ENCODE assay signal across 8 cellular contexts in genomic region chr4:153438916-153439756, GRCh38. TPM values are rescaled to one million over a fixed set of nuclear protein-coding genes. Genes with fewer than 3 reads are reported as not detected.
DNase-seq lines count a peak whose midpoint lies in the region; ATAC-seq and TF ChIP-seq lines count a peak whose summit lies in the region.

No MANE protein-coding gene starts in this region.

- no peaks in the 10 kb centered on the region for H3K27me3 ChIP-seq in heart right ventricle
- H3K27me3 ChIP-seq in uterus, result no peaks in the 10 kb centered on the region

- peak; percentile 76 for ATAC-seq in GM21825 (IDR thresholded peaks at IDR 0.05; ENCODE audit: unreplicated experiment)
- peak in 7 of 8 donors; percentile 40 to 89 (median 70) for ATAC-seq in heart right ventricle

- peaks cover 0 to 16% (median 0%) of the 10 kb centered on the region in 9 donors for H3K4me1 ChIP-seq in heart right ventricle
- no peaks in the 10 kb centered on the region for H3K4me1 ChIP-seq in uterus

- TF ChIP-seq POLR2A in uterus (IDR thresholded peaks at IDR 0.05), result no peak

- H3K9ac ChIP-seq in SK-N-MC (ENCODE audit: insufficient read length), result no peak overlapping the region

- TF ChIP-seq CTCF in GM13977 (IDR thresholded peaks at IDR 0.05; ENCODE audit: extremely low read depth, insufficient read depth, missing control alignments) (peak; percentile 5), heart right ventricle (IDR thresholded peaks at IDR 0.05) (no peak), uterus (IDR thresholded peaks at IDR 0.05) (no peak)

- H3K4me3 ChIP-seq in SK-N-MC (no peak overlapping the region), heart right ventricle (peak overlapping the region in 7 of 10 donors; percentile 7 to 34 (median 16)), uterus (no peak overlapping the region)

- in situ Hi-C loops in GM13977 (cut with MboI; ENCODE audit: low pct_unique_long_range_greater_than_20kb, low sequenced_read_pairs, unreplicated experiment), result no loop called here

- DNase-seq in GM13977 (ENCODE audit: low spot score) (peak; percentile 45), SK-N-MC (ENCODE audit: low read depth, low spot score) (no peak), heart right ventricle (no peak), uterus (no peak), NCI-H1930 (lab: John Stamatoyannopoulos, UW) (no peak), NCI-H526 (lab: John Stamatoyannopoulos, UW) (no peak), posterior cingulate gyrus (no peak)

- intact Hi-C loops in heart right ventricle (cut with DNase I), result loop anchor here in 6 of 10 donors (1.0 to 10.0 kb wide), 3 partner anchors 12 to 136 kb away; partner anchors contain the start of gene MND1 (in 5 of the 6)
- intact Hi-C loops in uterus (cut with DNase I; ENCODE audit: low total_unique reads), result loop anchor here (10.0 kb wide), 1 partner anchor 136 kb away; no protein-coding TSS in a partner anchor
- intact Hi-C loops in posterior cingulate gyrus (cut with DNase I), result loop anchor here (10.0 kb wide), 1 partner anchor 136 kb away; no protein-coding TSS in a partner anchor

- H3K27ac ChIP-seq in SK-N-MC (0 out of 2 replicates have a peak overlapping the region, but pooled peaks have one; percentile 6), heart right ventricle (peak overlapping the region in 7 of 10 donors; percentile 3 to 71 (median 44)), uterus (peak overlapping the region; percentile 36 to 53)

- H3K9me3 ChIP-seq in SK-N-MC (ENCODE audit: low read depth, low read length), result no peaks in the 10 kb centered on the region
- H3K9me3 ChIP-seq in heart right ventricle, result no peaks in the 10 kb centered on the region
- H3K9me3 ChIP-seq in uterus, result no peaks in the 10 kb centered on the region

- H3K36me3 ChIP-seq in SK-N-MC (ENCODE audit: insufficient read depth, low read length) (no peaks in the 10 kb centered on the region), heart right ventricle (no peaks in the 10 kb centered on the region), uterus (no peaks in the 10 kb centered on the region)

- WGBS in heart right ventricle, 2 donors, result 53 to 60% methylated on average over 13 of the region's 13 CpGs

RNA-seq across cellular contexts. Expression of gene TMEM131L, which starts 27.0 kb away (rescaled TPM):
- 10 to 100 TPM in 9 of 10 donors, 1 to 10 TPM in 1; 9.1 to 33.6 (median 20.0) TPM for total RNA-seq in heart right ventricle
- polyA plus RNA-seq in heart right ventricle, result 1 to 10 TPM; 2.7 to 3.7 TPM
- total RNA-seq in uterus, result 10 to 100 TPM in 3 of 4 donors, 1 to 10 TPM in 1; 2.4 to 49.6 (median 18.0) TPM

Comparison
In these comparisons a context has a peak if more than half of its experiments do, and no peak if none do; other contexts are left out.
1. H3K4me3 ChIP-seq: peak in heart right ventricle (7 of 10); none in SK-N-MC (single experiment) and uterus (0 of 2).
2. Peak in every context shown above with its lines, with median percentiles within 50 percentile points of each other: H3K27ac ChIP-seq.